Comparison of ENCODE assay signal across 3 cellular contexts in genomic region chr15:32356909-32357308, GRCh38. TPM values are rescaled to one million over a fixed set of nuclear protein-coding genes. Genes with fewer than 3 reads are reported as not detected.
"Had no signal": no experiment of that assay in that cellular context is flagged by ENCODE, and none has a peak within 500 bp of the region (broad histone marks: within the 10 kb centered on the region; RNA-seq: fewer than 3 reads in every experiment).

No MANE protein-coding gene starts in this region.

RNA-seq across cellular contexts. Expression of gene GOLGA8K, which starts 46.2 kb away (rescaled TPM):
- total RNA-seq: activated naive CD4-positive, alpha-beta T cell treated with anti-CD3 and anti-CD28 coated beads for 36 hours; activated T-helper 17 cell treated with anti-CD3 and anti-CD28 coated beads, Interleukin-2, amount 50 U/mL, for 72 hours; ascending aorta had no signal
